Comparison of ENCODE assay signal across 9 cellular contexts in the genomic region with DNA sequence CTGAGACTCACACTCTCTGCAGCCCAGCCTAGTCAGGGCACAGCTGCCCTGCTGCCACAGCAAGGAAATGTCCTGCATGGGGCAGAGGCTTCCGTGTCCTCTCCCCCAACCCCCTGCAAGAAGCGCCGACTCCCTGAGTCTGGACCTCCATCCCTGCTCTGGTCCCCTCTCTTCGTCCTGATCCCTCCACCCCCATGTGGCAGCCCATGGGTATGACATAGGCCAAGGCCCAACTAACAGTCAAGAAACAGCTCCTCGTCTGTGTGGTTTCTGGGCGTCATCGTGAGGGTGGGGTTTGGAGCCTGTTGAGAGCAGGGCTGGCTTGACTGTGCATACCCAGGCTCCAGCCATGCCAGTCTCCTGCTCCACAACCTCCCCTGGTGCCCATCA. TPM values are rescaled to one million over a fixed set of nuclear protein-coding genes. Genes with fewer than 3 reads are reported as not detected.
DNase-seq lines count a peak whose midpoint lies in the region; FAIRE-seq and TF ChIP-seq lines count a peak whose summit lies in the region.
"Had no signal": no experiment of that assay in that cellular context is flagged by ENCODE, and none has a peak within 500 bp of the region (broad histone marks: within the 10 kb centered on the region; RNA-seq: fewer than 3 reads in every experiment).

No MANE protein-coding gene starts in this region.

- DNase-seq in 8988T = peak; percentile 55
- DNase-seq in GM18507 (ENCODE audit: extremely low spot score, insufficient read length, low read depth) = peak; percentile 28
- peak; percentile 35 for DNase-seq in NT2/D1 (ENCODE audit: low read depth, low spot score)
- peak; percentile 40 for DNase-seq in central memory CD4-positive, alpha-beta T cell
- DNase-seq in smooth muscle cell (lab: John Stamatoyannopoulos, UW; ENCODE audit: unreplicated experiment) = no peak
- DNase-seq in hippocampal formation (lab: John Stamatoyannopoulos, UW) = no peak
- no peak for DNase-seq in NCI-H2227 (lab: John Stamatoyannopoulos, UW; ENCODE audit: unreplicated experiment)
- DNase-seq in Peyer's patch = no peak

- no peaks in the 10 kb centered on the region for H3K27me3 ChIP-seq in NT2/D1 (ENCODE audit: insufficient read depth, insufficient read length)
- H3K27me3 ChIP-seq in smooth muscle cell (ENCODE audit: low read depth) = no peaks in the 10 kb centered on the region
- H3K27me3 ChIP-seq in Peyer's patch = no peaks in the 10 kb centered on the region
- H3K27me3 ChIP-seq: neutrophil had no signal

- H3F3A ChIP-seq in smooth muscle cell (ENCODE audit: low read depth) = no peaks in the 10 kb centered on the region

- FAIRE-seq in GM18507 (lab: Jason Lieb, UNC) = peak; percentile 50

- H3K36me3 ChIP-seq in NT2/D1 (ENCODE audit: insufficient read depth, insufficient read length, low read length) (no peaks in the 10 kb centered on the region), smooth muscle cell (ENCODE audit: low read depth) (no peaks in the 10 kb centered on the region), Peyer's patch (peaks cover 0 to 52% (median 0%) of the 10 kb centered on the region in 3 donors)

- H3K9ac ChIP-seq in NT2/D1 (ENCODE audit: insufficient read length, low read depth) = no peak overlapping the region
- H3K9ac ChIP-seq in smooth muscle cell (ENCODE audit: low read depth) = no peak overlapping the region

- no peaks in the 10 kb centered on the region for H4K20me1 ChIP-seq in smooth muscle cell (ENCODE audit: low read depth)

- TF ChIP-seq CTCF in smooth muscle cell (IDR thresholded peaks at IDR 0.05; ENCODE audit: borderline replicate concordance, insufficient read depth, poor library complexity, severe bottlenecking) (peak; percentile 35), Peyer's patch (IDR thresholded peaks at IDR 0.05) (peak in 2 of 6 experiments; percentile 4 to 31)

- no peak for TF ChIP-seq POLR2A in Peyer's patch (IDR thresholded peaks at IDR 0.05)

- WGBS in smooth muscle cell (ENCODE audit: low lambda C conversion rate) = 81% methylated on average over 7 of the region's 7 CpGs

- H3K4me3 ChIP-seq in NT2/D1 (ENCODE audit: insufficient read length, low read depth) (no peak overlapping the region), smooth muscle cell (no peak overlapping the region), Peyer's patch (no peak overlapping the region)

- H2AFZ ChIP-seq in smooth muscle cell (ENCODE audit: low read depth) = no peak overlapping the region

- H3K9me3 ChIP-seq in NT2/D1 (ENCODE audit: insufficient read depth, low read length) (no peaks in the 10 kb centered on the region), smooth muscle cell (replicated peaks; ENCODE audit: low read depth) (no peaks in the 10 kb centered on the region), Peyer's patch (no peaks in the 10 kb centered on the region)
- H3K9me3 ChIP-seq: neutrophil had no signal

- H3K4me1 ChIP-seq in NT2/D1 (ENCODE audit: insufficient read depth, insufficient read length) (peaks cover 11% of the 10 kb centered on the region), smooth muscle cell (ENCODE audit: low read depth) (no peaks in the 10 kb centered on the region), Peyer's patch (no peaks in the 10 kb centered on the region)

- H3K4me2 ChIP-seq in smooth muscle cell = no peak overlapping the region

- H3K79me2 ChIP-seq in smooth muscle cell (ENCODE audit: low read depth) = no peaks in the 10 kb centered on the region

- H3K27ac ChIP-seq in smooth muscle cell (ENCODE audit: low read depth) (no peak overlapping the region), Peyer's patch (no peak overlapping the region)
- H3K27ac ChIP-seq: neutrophil had no signal

RNA-seq across cellular contexts. Expression of a gene that starts 19.5 kb away (rescaled TPM):
- total RNA-seq in smooth muscle cell (8.9 and 11.1 TPM in 2 replicates), Peyer's patch (100 to 1,000 TPM; 107 to 230 (median 152) TPM)
- polyA plus RNA-seq in smooth muscle cell = 5.7 and 12.1 TPM in 2 replicates

Comparison
In these comparisons a context has a peak if more than half of its experiments do, and no peak if none do; other contexts are left out.
1. DNase-seq: peak in 8988T (single experiment), GM18507 (single experiment), NT2/D1 (single experiment) and central memory CD4-positive, alpha-beta T cell (single experiment); none in smooth muscle cell (single experiment), hippocampal formation (0 of 2), NCI-H2227 (single experiment) and Peyer's patch (0 of 3).